29 cellular contexts compared by ENCODE assay signal in genomic region chr3:79410617-79411016, GRCh38.
"Had no signal": no experiment of that assay in that cellular context is flagged by ENCODE, and none has a peak within 500 bp of the region (broad histone marks: within the 10 kb centered on the region; RNA-seq: fewer than 3 reads in every experiment).

No MANE protein-coding gene starts in this region.

- H3K4me1 ChIP-seq: left lung, pancreas, prostate gland, stomach, testis, thyroid gland, transverse colon, upper lobe of left lung had no signal

- DNase-seq: head of caudate nucleus; hippocampal formation; kidney glomerular epithelial cell; left cardiac atrium; left lung; midbrain; mucosa of descending colon; naive thymus-derived CD4-positive, alpha-beta T cell; nucleus accumbens; pancreas; posterior cingulate gyrus; retina; right cardiac atrium; sigmoid colon; small intestine; stimulated activated CD4-positive, alpha-beta T cell treated with anti-CD3 and anti-CD28 coated beads, Interleukin-1b, Interleukin-23, amount 100 ng/mL, for 48 hours; stimulated activated CD4-positive, alpha-beta T cell treated with anti-CD3 and anti-CD28 coated beads, Interleukin-4, amount 100 ng/mL, for 1 hour; stimulated activated naive B cell treated with anti-CD40 and anti-IgM and Interleukin-4, amounts not matched to agents 10 μg/mL and 1 μg/mL and 100 μg/mL, for 72 hours; stimulated activated naive CD8-positive, alpha-beta T cell treated with anti-CD3 and anti-CD28 coated beads, Interleukin-15, Interleukin-2, amounts not matched to agents 100 U/mL and 50 U/mL, for 24 hours; stomach; testis; thyroid gland; transverse colon; upper lobe of left lung had no signal

- H3K36me3 ChIP-seq: left lung, pancreas, prostate gland, sigmoid colon, stomach, thyroid gland, transverse colon, upper lobe of left lung had no signal

- H3K9me3 ChIP-seq: left lung, mucosa of descending colon, pancreas, prostate gland, sigmoid colon, stomach, testis, thyroid gland, transverse colon, upper lobe of left lung had no signal

- H3K4me3 Mint-ChIP-seq: memory B cell; naive thymus-derived CD4-positive, alpha-beta T cell; natural killer cell treated with Interleukin-12 subunit alpha and Interleukin-12 subunit beta and Interleukin-15 and Interleukin-18, amount 100 ng/mL, for 72 hours; stimulated activated naive B cell treated with anti-CD40 and anti-IgM and Interleukin-4, amounts not matched to agents 10 μg/mL and 1 μg/mL and 100 μg/mL, for 72 hours had no signal

- H3K4me3 ChIP-seq: left lung, mucosa of descending colon, pancreas, prostate gland, sigmoid colon, stomach, testis, thyroid gland, transverse colon had no signal

- FAIRE-seq: keratinocyte, pancreas, small intestine, urothelium cell line had no signal

- H3K36me3 Mint-ChIP-seq: memory B cell; naive thymus-derived CD4-positive, alpha-beta T cell; natural killer cell treated with Interleukin-12 subunit alpha and Interleukin-12 subunit beta and Interleukin-15 and Interleukin-18, amount 100 ng/mL, for 72 hours; stimulated activated naive B cell treated with anti-CD40 and anti-IgM and Interleukin-4, amounts not matched to agents 10 μg/mL and 1 μg/mL and 100 μg/mL, for 72 hours had no signal

- H3K27me3 Mint-ChIP-seq: memory B cell; naive thymus-derived CD4-positive, alpha-beta T cell; natural killer cell treated with Interleukin-12 subunit alpha and Interleukin-12 subunit beta and Interleukin-15 and Interleukin-18, amount 100 ng/mL, for 72 hours; stimulated activated naive B cell treated with anti-CD40 and anti-IgM and Interleukin-4, amounts not matched to agents 10 μg/mL and 1 μg/mL and 100 μg/mL, for 72 hours had no signal

- H3K4me1 Mint-ChIP-seq: memory B cell; naive thymus-derived CD4-positive, alpha-beta T cell; stimulated activated naive B cell treated with anti-CD40 and anti-IgM and Interleukin-4, amounts not matched to agents 10 μg/mL and 1 μg/mL and 100 μg/mL, for 72 hours had no signal

- H3K27ac Mint-ChIP-seq: memory B cell; naive thymus-derived CD4-positive, alpha-beta T cell; natural killer cell treated with Interleukin-12 subunit alpha and Interleukin-12 subunit beta and Interleukin-15 and Interleukin-18, amount 100 ng/mL, for 72 hours; stimulated activated naive B cell treated with anti-CD40 and anti-IgM and Interleukin-4, amounts not matched to agents 10 μg/mL and 1 μg/mL and 100 μg/mL, for 72 hours had no signal

- H3K27ac ChIP-seq: pancreas, prostate gland, sigmoid colon, stomach, testis, thyroid gland, transverse colon had no signal

- ATAC-seq: left cardiac atrium; left lung; mucosa of descending colon; naive thymus-derived CD4-positive, alpha-beta T cell; natural killer cell treated with Interleukin-12 subunit alpha and Interleukin-12 subunit beta and Interleukin-15 and Interleukin-18, amount 100 ng/mL, for 72 hours; pancreas; right cardiac atrium; stimulated activated naive B cell treated with anti-CD40 and anti-IgM and Interleukin-4, amounts not matched to agents 10 μg/mL and 1 μg/mL and 100 μg/mL, for 72 hours; stimulated activated naive CD8-positive, alpha-beta T cell treated with anti-CD3 and anti-CD28 coated beads, Interleukin-15, Interleukin-2, amounts not matched to agents 100 U/mL and 50 U/mL, for 24 hours had no signal

- H3K27me3 ChIP-seq: left lung, pancreas, sigmoid colon, stomach, testis, thyroid gland, transverse colon, upper lobe of left lung had no signal
